Comparison of ENCODE assay signal across 8 cellular contexts in the genomic region with DNA sequence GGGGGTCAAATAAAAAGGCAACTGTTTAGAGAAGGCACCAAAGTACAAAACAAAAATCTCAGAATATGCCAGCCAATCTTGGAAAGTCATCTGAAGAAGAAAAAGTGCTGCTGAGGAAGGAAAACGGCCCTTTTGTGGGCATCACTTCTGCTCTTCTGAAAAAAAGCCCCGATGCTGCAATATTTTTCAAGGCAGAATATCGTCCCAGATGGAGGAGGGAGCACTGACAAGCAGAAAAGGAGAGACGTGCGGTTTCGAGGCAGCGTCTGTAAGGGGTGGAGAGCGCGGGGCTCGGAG. TPM values are rescaled to one million over a fixed set of nuclear protein-coding genes. Genes with fewer than 3 reads are reported as not detected.
A peak's percentile ranks its signal among the peaks of the same experiment; 100 is the strongest.
DNase-seq lines count a peak whose midpoint lies in the region; ATAC-seq and TF ChIP-seq lines count a peak whose summit lies in the region.

No MANE protein-coding gene starts in this region.

- no peaks in the 10 kb centered on the region for H3K36me3 ChIP-seq in A673 (ENCODE audit: insufficient read depth, low read length, poor library complexity, severe bottlenecking)
- H3K36me3 ChIP-seq in left ventricle myocardium inferior: no peaks in the 10 kb centered on the region

- H3K27me3 Mint-ChIP-seq in stimulated activated memory B cell treated with anti-CD40 and anti-IgM and Interleukin-4, amounts not matched to agents 10 μg/mL and 1 μg/mL and 100 μg/mL, for 72 hours: peaks cover 22% of the 10 kb centered on the region

- H3K9me3 ChIP-seq in A673 (ENCODE audit: low read depth, low read length, poor library complexity, severe bottlenecking) (no peaks in the 10 kb centered on the region), left ventricle myocardium inferior (replicated peaks) (peaks cover 4% of the 10 kb centered on the region)

- H3K36me3 Mint-ChIP-seq in stimulated activated memory B cell treated with anti-CD40 and anti-IgM and Interleukin-4, amounts not matched to agents 10 μg/mL and 1 μg/mL and 100 μg/mL, for 72 hours: no peaks in the 10 kb centered on the region

- peak overlapping the region; percentile 69 for H3K4me3 ChIP-seq in A673 (ENCODE audit: low read depth, low read length, poor library complexity, severe bottlenecking)
- H3K4me3 ChIP-seq in left ventricle myocardium inferior: peak overlapping the region; percentile 75

- POLR2A ChIA-PET in A673 (lab: Charles Lee; ENCODE audit: low non-redundant PET): no interaction called here

- H3K4me1 Mint-ChIP-seq in stimulated activated memory B cell treated with anti-CD40 and anti-IgM and Interleukin-4, amounts not matched to agents 10 μg/mL and 1 μg/mL and 100 μg/mL, for 72 hours: peaks cover 14% of the 10 kb centered on the region

- H3K4me1 ChIP-seq in A673 (ENCODE audit: insufficient read depth, low read length, poor library complexity, severe bottlenecking): peaks cover 5% of the 10 kb centered on the region
- peaks cover 18% of the 10 kb centered on the region for H3K4me1 ChIP-seq in left ventricle myocardium inferior

- CTCF ChIA-PET in A673 (lab: Charles Lee): no interaction called here

- peaks cover 56% of the 10 kb centered on the region for H3K27me3 ChIP-seq in A673 (replicated peaks; ENCODE audit: insufficient read depth, low read depth, low read length, poor library complexity)
- peaks cover 69% of the 10 kb centered on the region for H3K27me3 ChIP-seq in left ventricle myocardium inferior (ENCODE audit: low read depth)

- peak; percentile 3 for ATAC-seq in GM21381 (IDR thresholded peaks at IDR 0.05; ENCODE audit: unreplicated experiment)
- peak; percentile 56 for ATAC-seq in SK-N-SH treated with all-trans-retinoic acid at 6 μM for 48 hours
- ATAC-seq in stimulated activated memory B cell treated with anti-CD40 and anti-IgM and Interleukin-4, amounts not matched to agents 10 μg/mL and 1 μg/mL and 100 μg/mL, for 72 hours: no peak

- peak overlapping the region; percentile 80 for H3K4me3 Mint-ChIP-seq in stimulated activated memory B cell treated with anti-CD40 and anti-IgM and Interleukin-4, amounts not matched to agents 10 μg/mL and 1 μg/mL and 100 μg/mL, for 72 hours

- H3K27ac ChIP-seq in A673 (ENCODE audit: low read depth, low read length, poor library complexity, severe bottlenecking) (no peak overlapping the region), left ventricle myocardium inferior (replicated peaks) (no peak overlapping the region)

- no peak overlapping the region for H3K27ac Mint-ChIP-seq in stimulated activated memory B cell treated with anti-CD40 and anti-IgM and Interleukin-4, amounts not matched to agents 10 μg/mL and 1 μg/mL and 100 μg/mL, for 72 hours

- DNase-seq in A673 (ENCODE audit: low spot score) (peak; percentile 26), left ventricle myocardium inferior (no peak), Ammon's horn (ENCODE audit: low spot score) (no peak), NCI-H2107 (lab: John Stamatoyannopoulos, UW) (no peak), NCI-H345 (lab: John Stamatoyannopoulos, UW) (no peak)

- H3K9me3 Mint-ChIP-seq in stimulated activated memory B cell treated with anti-CD40 and anti-IgM and Interleukin-4, amounts not matched to agents 10 μg/mL and 1 μg/mL and 100 μg/mL, for 72 hours: peaks cover 3% of the 10 kb centered on the region

- TF ChIP-seq CTCF in A673 (conservative IDR thresholded peaks at IDR 0.05; ENCODE audit: low read depth, low read length) (no peak), left ventricle myocardium inferior (IDR thresholded peaks at IDR 0.05; ENCODE audit: borderline replicate concordance) (no peak)

- BruUV-seq in A673 (replicated peaks; lab: Mats Ljungman, UMichigan): no TSS peak

- intact Hi-C loops in A673 (cut with micrococcal nuclease; ENCODE audit: unreplicated experiment): loop anchor here (5.0 kb wide), 1 partner anchor 155 kb away; a partner anchor contains a TSS
- intact Hi-C loops in left ventricle myocardium inferior (cut with micrococcal nuclease): no loop called here

TF ChIP-seq in SK-N-SH treated with all-trans-retinoic acid at 6 μM for 48 hours, 23 proteins besides CTCF, POLR2A, EP300 and RAD21:
- peak; percentile 75 for TF ChIP-seq ZNF70 (CRISPR knock-in tag; IDR thresholded peaks at IDR 0.05)
- TF ChIP-seq, protein P1, sequence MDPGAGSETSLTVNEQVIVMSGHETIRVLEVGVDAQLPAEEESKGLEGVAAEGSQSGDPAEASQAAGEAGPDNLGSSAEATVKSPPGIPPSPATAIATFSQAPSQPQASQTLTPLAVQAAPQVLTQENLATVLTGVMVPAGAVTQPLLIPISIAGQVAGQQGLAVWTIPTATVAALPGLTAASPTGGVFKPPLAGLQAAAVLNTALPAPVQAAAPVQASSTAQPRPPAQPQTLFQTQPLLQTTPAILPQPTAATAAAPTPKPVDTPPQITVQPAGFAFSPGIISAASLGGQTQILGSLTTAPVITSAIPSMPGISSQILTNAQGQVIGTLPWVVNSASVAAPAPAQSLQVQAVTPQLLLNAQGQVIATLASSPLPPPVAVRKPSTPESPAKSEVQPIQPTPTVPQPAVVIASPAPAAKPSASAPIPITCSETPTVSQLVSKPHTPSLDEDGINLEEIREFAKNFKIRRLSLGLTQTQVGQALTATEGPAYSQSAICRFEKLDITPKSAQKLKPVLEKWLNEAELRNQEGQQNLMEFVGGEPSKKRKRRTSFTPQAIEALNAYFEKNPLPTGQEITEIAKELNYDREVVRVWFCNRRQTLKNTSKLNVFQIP (CRISPR knock-in tag; IDR thresholded peaks at IDR 0.05; ENCODE audit: borderline replicate concordance, low read depth): no peak

RNA-seq across cellular contexts. Expression of a gene that starts 1.0 kb away (rescaled TPM):
- 2.4 and 3.0 TPM in 2 replicates for total RNA-seq in A673 (2021)
- total RNA-seq in left ventricle myocardium inferior: 2.9 TPM
